24 cellular contexts compared by ENCODE assay signal in genomic region chr12:113151655-113152054, GRCh38. TPM values are rescaled to one million over a fixed set of nuclear protein-coding genes. Genes with fewer than 3 reads are reported as not detected.
A peak's percentile ranks its signal among the peaks of the same experiment; 100 is the strongest.
DNase-seq lines count a peak whose midpoint lies in the region; ATAC-seq and TF ChIP-seq lines count a peak whose summit lies in the region.
"Had no signal": no experiment of that assay in that cellular context is flagged by ENCODE, and none has a peak within 500 bp of the region (broad histone marks: within the 10 kb centered on the region; RNA-seq: fewer than 3 reads in every experiment).

No MANE protein-coding gene starts in this region.

- 87 to 89% methylated on average over 3 of the region's 3 CpGs for WGBS in heart right ventricle, 2 donors

- peaks cover 29% of the 10 kb centered on the region for H3K27me3 Mint-ChIP-seq in activated CD4-positive, alpha-beta T cell treated with anti-CD3 and anti-CD28 coated beads, Interleukin-2, amount 10 ng/mL, durations not matched to agents 24 days and 14 days
- H3K27me3 Mint-ChIP-seq in Calu3 (ENCODE audit: unreplicated experiment): no peaks in the 10 kb centered on the region
- peaks cover 65% of the 10 kb centered on the region for H3K27me3 Mint-ChIP-seq in WTC11 (ENCODE audit: low read depth)
- peaks cover 72% of the 10 kb centered on the region for H3K27me3 Mint-ChIP-seq in nephron (ENCODE audit: low read depth)

- no peak overlapping the region for H3K4me3 ChIP-seq in SJCRH30
- no peak overlapping the region for H3K4me3 ChIP-seq in heart right ventricle
- H3K4me3 ChIP-seq: gastrocnemius medialis, thyroid gland had no signal

- H3K27me3 ChIP-seq in SJCRH30 (peaks cover 2% of the 10 kb centered on the region; the same call in 1 of the 2 replicates), heart right ventricle (peaks cover 10 to 88% (median 68%) of the 10 kb centered on the region in 7 donors)
- H3K27me3 ChIP-seq: thyroid gland had no signal

- no peak for DNase-seq in activated CD4-positive, alpha-beta T cell treated with anti-CD3 and anti-CD28 coated beads, Interleukin-2, amount 10 ng/mL, durations not matched to agents 24 days and 14 days
- no peak for DNase-seq in activated CD4-positive, alpha-beta T cell treated with anti-CD3 and anti-CD28 coated beads, Interleukin-2, amount 50 U/mL, for 1 hour
- DNase-seq in Calu3 (no peak), WTC11 (ENCODE audit: low spot score) (no peak), SJCRH30 (no peak), heart right ventricle (no peak)
- DNase-seq: activated CD8-positive, alpha-beta memory T cell treated with anti-CD3 and anti-CD28 coated beads, Interleukin-2, amount 50 U/mL, for 48 hours; activated naive CD8-positive, alpha-beta T cell treated with anti-CD3 and anti-CD28 coated beads, Interleukin-2, amount 50 U/mL, for 24 hours; dermis blood vessel endothelial cell; gastrocnemius medialis; KBM-7; NCI-H1092 treated with DMSO at 0.1 percent for 48 hours; NCI-H2081 treated with DMSO at 0.1 percent for 48 hours; NCI-H526 treated with DMSO at 0.1 percent for 48 hours; occipital lobe; SIG-M5; stimulated activated CD4-positive, alpha-beta T cell treated with anti-CD3 and anti-CD28 coated beads, Interleukin-12 subunit alpha, Interleukin-12 subunit beta, amount 100 ng/mL, for 4 hours; T1000; thyroid gland had no signal

- peaks cover 2% of the 10 kb centered on the region for H3K36me3 Mint-ChIP-seq in activated CD4-positive, alpha-beta T cell treated with anti-CD3 and anti-CD28 coated beads, Interleukin-2, amount 10 ng/mL, durations not matched to agents 24 days and 14 days (ENCODE audit: low read depth)
- H3K36me3 Mint-ChIP-seq in Calu3 (ENCODE audit: insufficient read depth, unreplicated experiment) (peaks cover 35% of the 10 kb centered on the region), WTC11 (peaks cover 5% of the 10 kb centered on the region; the same call in 1 of the 2 replicates), nephron (ENCODE audit: low read depth) (no peaks in the 10 kb centered on the region)

- CTCF ChIA-PET in Calu3 (lab: Charles Lee) (interaction anchor here (1.8 to 5.9 kb wide), 2 partner anchors 15 to 23 kb away, joined by 8 to 108 read pairs; partner anchors contain the start of gene RASAL1), WTC11 (lab: Charles Lee) (interaction anchor here (0.7 to 7.3 kb wide), 9 partner anchors 11 to 710 kb away, joined by 3 to 181 read pairs (median 13); partner anchors contain the start of gene RASAL1)

- POLR2A ChIA-PET in WTC11 (lab: Charles Lee): interaction anchor here (0.7 kb wide), 1 partner anchor 12 kb away, joined by 3 read pairs; no protein-coding TSS in a partner anchor

- no peak overlapping the region for H3K27ac Mint-ChIP-seq in activated CD4-positive, alpha-beta T cell treated with anti-CD3 and anti-CD28 coated beads, Interleukin-2, amount 10 ng/mL, durations not matched to agents 24 days and 14 days
- H3K27ac Mint-ChIP-seq in Calu3 (ENCODE audit: unreplicated experiment) (no peak overlapping the region), WTC11 (no peak overlapping the region), nephron (no peak overlapping the region)
- H3K27ac Mint-ChIP-seq: activated naive CD8-positive, alpha-beta T cell treated with anti-CD3 and anti-CD28 coated beads, Interleukin-2, amount 50 U/mL, for 24 hours had no signal

- H3K4me3 Mint-ChIP-seq in activated CD4-positive, alpha-beta T cell treated with anti-CD3 and anti-CD28 coated beads, Interleukin-2, amount 10 ng/mL, durations not matched to agents 24 days and 14 days: peak overlapping the region; percentile 85
- H3K4me3 Mint-ChIP-seq in Calu3 (ENCODE audit: low read depth, unreplicated experiment): peak overlapping the region; percentile 98
- 0 out of 2 replicates have a peak overlapping the region, but pooled peaks have one; percentile 9 for H3K4me3 Mint-ChIP-seq in WTC11
- H3K4me3 Mint-ChIP-seq in nephron: peak overlapping the region in 2 of 3 experiments; percentile 64 to 74

- TF ChIP-seq CTCF in Calu3 (IDR thresholded peaks at IDR 0.05; ENCODE audit: unreplicated experiment) (no peak), WTC11 (IDR thresholded peaks at IDR 0.05) (no peak), nephron (IDR thresholded peaks at IDR 0.05; ENCODE audit: unreplicated experiment in 3 of 3) (no peak), heart right ventricle (IDR thresholded peaks at IDR 0.05) (no peak)

- intact Hi-C loops in activated CD4-positive, alpha-beta T cell treated with anti-CD3 and anti-CD28 coated beads, Interleukin-2, amount 10 ng/mL, durations not matched to agents 24 days and 14 days (cut with micrococcal nuclease): loop anchor here (1.0 to 10.0 kb wide), 4 partner anchors 15 to 247 kb away; partner anchors contain the start of genes DDX54, OAS1, RITA1 and TPCN1
- intact Hi-C loops in Calu3 (cut with micrococcal nuclease; ENCODE audit: unreplicated experiment) (loop anchor here (2.0 to 5.0 kb wide), 2 partner anchors 17 to 159 kb away; partner anchors contain the start of gene RASAL1), heart right ventricle (cut with DNase I) (loop anchor here (2.0 to 10.0 kb wide), 5 partner anchors 97 to 1981 kb away; partner anchors contain the start of gene DTX1 (in 2 of the 10))

- no peaks in the 10 kb centered on the region for H3K9me3 Mint-ChIP-seq in activated CD4-positive, alpha-beta T cell treated with anti-CD3 and anti-CD28 coated beads, Interleukin-2, amount 10 ng/mL, durations not matched to agents 24 days and 14 days
- H3K9me3 Mint-ChIP-seq in Calu3 (ENCODE audit: low read depth, unreplicated experiment): no peaks in the 10 kb centered on the region
- peaks cover 6% of the 10 kb centered on the region for H3K9me3 Mint-ChIP-seq in WTC11
- H3K9me3 Mint-ChIP-seq in nephron: peaks cover 5% of the 10 kb centered on the region
- H3K9me3 Mint-ChIP-seq: activated naive CD8-positive, alpha-beta T cell treated with anti-CD3 and anti-CD28 coated beads, Interleukin-2, amount 50 U/mL, for 24 hours had no signal

- no peaks in the 10 kb centered on the region for H3K4me1 ChIP-seq in SJCRH30
- H3K4me1 ChIP-seq in heart right ventricle: peaks cover 3 to 30% (median 23%) of the 10 kb centered on the region in 9 donors
- H3K4me1 ChIP-seq: gastrocnemius medialis had no signal

- H3K36me3 ChIP-seq in SJCRH30 (no peaks in the 10 kb centered on the region), heart right ventricle (no peaks in the 10 kb centered on the region)
- H3K36me3 ChIP-seq: gastrocnemius medialis, thyroid gland had no signal

- H3K4me1 Mint-ChIP-seq in activated CD4-positive, alpha-beta T cell treated with anti-CD3 and anti-CD28 coated beads, Interleukin-2, amount 10 ng/mL, durations not matched to agents 24 days and 14 days: peaks cover 10% of the 10 kb centered on the region
- H3K4me1 Mint-ChIP-seq in Calu3 (ENCODE audit: low read depth, unreplicated experiment): peaks cover 30% of the 10 kb centered on the region
- peaks cover 21% of the 10 kb centered on the region for H3K4me1 Mint-ChIP-seq in WTC11
- peaks cover 10% of the 10 kb centered on the region for H3K4me1 Mint-ChIP-seq in nephron

- no TSS peak for BruUV-seq in Calu3 (replicated peaks; lab: Mats Ljungman, UMichigan)

- no peaks in the 10 kb centered on the region for H3K9me3 ChIP-seq in SJCRH30 (replicated peaks)
- peaks cover 0 to 8% (median 0%) of the 10 kb centered on the region in 11 donors for H3K9me3 ChIP-seq in heart right ventricle
- H3K9me3 ChIP-seq: gastrocnemius medialis, thyroid gland had no signal

- H3K27ac ChIP-seq in SJCRH30: no peak overlapping the region
- no peak overlapping the region for H3K27ac ChIP-seq in heart right ventricle
- H3K27ac ChIP-seq: epithelial cell of prostate, gastrocnemius medialis, thyroid gland had no signal

- ATAC-seq in WTC11 (no peak), HG03175 (IDR thresholded peaks at IDR 0.05; ENCODE audit: unreplicated experiment) (no peak), heart right ventricle (no peak)
- ATAC-seq: activated naive CD8-positive, alpha-beta T cell treated with anti-CD3 and anti-CD28 coated beads, Interleukin-2, amount 50 U/mL, for 24 hours; gastrocnemius medialis; HCT116 had no signal

TF ChIP-seq in WTC11, 78 proteins besides CTCF, POLR2A, EP300 and RAD21 (continues in another document):
- no peak for TF ChIP-seq ZNF317 (CRISPR knock-in tag; IDR thresholded peaks at IDR 0.05; ENCODE audit: borderline replicate concordance, low read depth)
- TF ChIP-seq, protein P1, sequence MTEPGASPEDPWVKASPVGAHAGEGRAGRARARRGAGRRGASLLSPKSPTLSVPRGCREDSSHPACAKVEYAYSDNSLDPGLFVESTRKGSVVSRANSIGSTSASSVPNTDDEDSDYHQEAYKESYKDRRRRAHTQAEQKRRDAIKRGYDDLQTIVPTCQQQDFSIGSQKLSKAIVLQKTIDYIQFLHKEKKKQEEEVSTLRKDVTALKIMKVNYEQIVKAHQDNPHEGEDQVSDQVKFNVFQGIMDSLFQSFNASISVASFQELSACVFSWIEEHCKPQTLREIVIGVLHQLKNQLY (CRISPR knock-in tag; IDR thresholded peaks at IDR 0.05): no peak
- TF ChIP-seq NFYB (CRISPR knock-in tag; conservative IDR thresholded peaks at IDR 0.05; ENCODE audit: low read depth): no peak
- no peak for TF ChIP-seq MYBL2 (CRISPR knock-in tag; IDR thresholded peaks at IDR 0.05)

RNA-seq across cellular contexts. Expression of gene CFAP73, which starts 2.1 kb away (rescaled TPM):
- not detected in 2 replicates for total RNA-seq in activated CD4-positive, alpha-beta T cell treated with anti-CD3 and anti-CD28 coated beads, Interleukin-2, amount 10 ng/mL, durations not matched to agents 24 days and 14 days
- total RNA-seq in Calu3 (2022) (2.3 and 3.2 TPM in 2 replicates), WTC11 (2021) (0.30 to 0.94 TPM (median 0.37 TPM) in 3 replicates), heart right ventricle (not detected)
- not detected in 2 replicates for total RNA-seq in SJCRH30 (2014; rRNA removed; shearing (Covaris generic))
- under 1 TPM in 1 of 2 donors, not detected in 1; 0.10 TPM for polyA plus RNA-seq in heart right ventricle
- total RNA-seq: A673, dermis blood vessel endothelial cell, gastrocnemius medialis had no signal

RNA-seq across cellular contexts. Expression of gene RASAL1, which starts 16.1 kb away (rescaled TPM):
- total RNA-seq in activated CD4-positive, alpha-beta T cell treated with anti-CD3 and anti-CD28 coated beads, Interleukin-2, amount 10 ng/mL, durations not matched to agents 24 days and 14 days: 0.52 and 1.1 TPM in 2 replicates
- total RNA-seq in Calu3 (2022) (59.7 and 85.9 TPM in 2 replicates), WTC11 (2021) (6.9 to 8.1 TPM (median 8.0 TPM) in 3 replicates), heart right ventricle (not detected)
- not detected in 2 replicates for total RNA-seq in SJCRH30 (2014; rRNA removed; shearing (Covaris generic))
- not detected for polyA plus RNA-seq in heart right ventricle
- total RNA-seq: gastrocnemius medialis had no signal

RNA-seq across cellular contexts. Expression of gene DDX54, which starts 33.6 kb away (rescaled TPM):
- total RNA-seq in activated CD4-positive, alpha-beta T cell treated with anti-CD3 and anti-CD28 coated beads, Interleukin-2, amount 10 ng/mL, durations not matched to agents 24 days and 14 days: 122 and 127 TPM in 2 replicates
- 104 and 112 TPM in 2 replicates for total RNA-seq in Calu3 (2022)
- 120 to 151 TPM (median 123 TPM) in 3 replicates for total RNA-seq in WTC11 (2021)
- total RNA-seq in SJCRH30 (2014; rRNA removed; shearing (Covaris generic)): 43.7 and 47.6 TPM in 2 replicates
- 10 to 100 TPM; 33.3 to 46.5 (median 37.5) TPM for total RNA-seq in heart right ventricle
- polyA plus RNA-seq in heart right ventricle: 10 to 100 TPM; 16.5 to 52.7 TPM

RNA-seq across cellular contexts. Expression of gene RITA1, which starts 33.9 kb away (rescaled TPM):
- total RNA-seq in activated CD4-positive, alpha-beta T cell treated with anti-CD3 and anti-CD28 coated beads, Interleukin-2, amount 10 ng/mL, durations not matched to agents 24 days and 14 days: 25.5 and 25.8 TPM in 2 replicates
- total RNA-seq in Calu3 (2022) (27.4 and 28.4 TPM in 2 replicates), WTC11 (2021) (26.4 to 29.3 TPM (median 27.1 TPM) in 3 replicates), heart right ventricle (10 to 100 TPM; 11.9 to 20.8 (median 14.4) TPM)
- total RNA-seq in SJCRH30 (2014; rRNA removed; shearing (Covaris generic)): 20.2 and 22.0 TPM in 2 replicates
- polyA plus RNA-seq in heart right ventricle: 1 to 10 TPM; 8.0 to 9.9 TPM

Comparison
In these comparisons a context has a peak if more than half of its experiments do, and no peak if none do; other contexts are left out.
1. H3K4me3 Mint-ChIP-seq: peak in every context shown above with its lines; median percentile 98 in Calu3; 85 in activated CD4-positive, alpha-beta T cell treated with anti-CD3 and anti-CD28 coated beads, Interleukin-2, amount 10 ng/mL, durations not matched to agents 24 days and 14 days; 69 in nephron; 9 in WTC11.